8 cellular contexts compared by ENCODE assay signal in genomic region chr11:65861165-65861505, GRCh38. TPM values are rescaled to one million over a fixed set of nuclear protein-coding genes. Genes with fewer than 3 reads are reported as not detected.
A peak's percentile ranks its signal among the peaks of the same experiment; 100 is the strongest.
DNase-seq lines count a peak whose midpoint lies in the region; ATAC-seq and TF ChIP-seq lines count a peak whose summit lies in the region.

No MANE protein-coding gene starts in this region.

- H3K4ac ChIP-seq in neuronal stem cell (ENCODE audit: low read length), result no peak overlapping the region

- peaks cover 25% of the 10 kb centered on the region for H3K4me1 Mint-ChIP-seq in Calu3 (ENCODE audit: low read depth, unreplicated experiment)

- H3K27me3 ChIP-seq in RWPE2 (ENCODE audit: insufficient read depth, poor library complexity, severe bottlenecking) (no peaks in the 10 kb centered on the region), esophagus (ENCODE audit: control insufficient read depth in 1 of 2, insufficient read depth in 2 of 2, low read length in 2 of 2) (no peaks in the 10 kb centered on the region), neuronal stem cell (ENCODE audit: control insufficient read depth in 3 of 3, insufficient read depth in 3 of 3, low read depth in 1 of 3, low read length in 3 of 3) (no peaks in the 10 kb centered on the region)

- peak overlapping the region; percentile 75 for H2AFZ ChIP-seq in neuronal stem cell (ENCODE audit: low read length)

- peak overlapping the region; percentile 97 for H3K4me3 ChIP-seq in RWPE2 (ENCODE audit: severe bottlenecking)
- peak overlapping the region; percentile 64 to 90 for H3K4me3 ChIP-seq in esophagus (ENCODE audit: low read depth in 1 of 2, low read length in 2 of 2)
- peak overlapping the region; percentile 83 to 92 for H3K4me3 ChIP-seq in neuronal stem cell (ENCODE audit: low read length in 2 of 2)

- H3K14ac ChIP-seq in neuronal stem cell (ENCODE audit: low read length), result peak overlapping the region; percentile 71

- WGBS in esophagus, 2 donors, result 5 to 11% methylated on average over 14 of the region's 14 CpGs
- WGBS in neuronal stem cell (ENCODE audit: extremely low coverage in 2 of 2, insufficient read length in 2 of 2, insufficient replicate concordance in 1 of 2), 2 donors, result no CpG with 5 or more reads among the region's 14 CpGs

- H3K18ac ChIP-seq in neuronal stem cell (ENCODE audit: low read length), result peak overlapping the region; percentile 93

- H3K79me1 ChIP-seq in neuronal stem cell (ENCODE audit: low read depth, low read length), result peaks cover 29% of the 10 kb centered on the region

- TF ChIP-seq CTCF in Calu3 (IDR thresholded peaks at IDR 0.05; ENCODE audit: unreplicated experiment) (no peak), RWPE2 (IDR thresholded peaks at IDR 0.05; ENCODE audit: poor library complexity, severe bottlenecking) (no peak)

- CTCF ChIA-PET in Calu3 (lab: Charles Lee), result interaction anchor here (1.0 to 1.5 kb wide), 3 partner anchors 24 to 29 kb away, joined by 4 to 7 read pairs (median 5); partner anchors contain the start of gene FIBP

- intact Hi-C loops in Calu3 (cut with micrococcal nuclease; ENCODE audit: unreplicated experiment), result no loop called here

- peak overlapping the region; percentile 95 for H3K23ac ChIP-seq in neuronal stem cell (ENCODE audit: low read depth, low read length, poor library complexity)

- peak overlapping the region; percentile 91 for H2BK120ac ChIP-seq in neuronal stem cell (ENCODE audit: low read depth, low read length)

- peaks cover 84% of the 10 kb centered on the region for H3K36me3 Mint-ChIP-seq in Calu3 (ENCODE audit: insufficient read depth, unreplicated experiment)

- H3K4me3 Mint-ChIP-seq in Calu3 (ENCODE audit: low read depth, unreplicated experiment), result peak overlapping the region; percentile 84

- H3K9ac ChIP-seq in neuronal stem cell (ENCODE audit: low read depth, low read length, poor library complexity), result peak overlapping the region; percentile 99

- H4K91ac ChIP-seq in neuronal stem cell (ENCODE audit: low read depth, low read length, poor library complexity), result no peak overlapping the region

- H3K4me2 ChIP-seq in neuronal stem cell (ENCODE audit: insufficient read depth, low read length, poor library complexity, severe bottlenecking), result peak overlapping the region; percentile 99

- H3K27ac ChIP-seq in RWPE2 (ENCODE audit: poor library complexity, severe bottlenecking), result peak overlapping the region; percentile 91
- peak overlapping the region; percentile 97 to 98 for H3K27ac ChIP-seq in esophagus (ENCODE audit: low read depth in 2 of 2, low read length in 1 of 2)
- no peak overlapping the region for H3K27ac ChIP-seq in neuronal stem cell (replicated peaks; ENCODE audit: low read length)

- peak overlapping the region; percentile 82 for H4K8ac ChIP-seq in neuronal stem cell (ENCODE audit: low read depth, low read length)

- H3K27ac Mint-ChIP-seq in Calu3 (ENCODE audit: unreplicated experiment), result peak overlapping the region; percentile 95

- peak overlapping the region; percentile 92 for H2AK5ac ChIP-seq in neuronal stem cell (ENCODE audit: low read depth, low read length)

- H2BK5ac ChIP-seq in neuronal stem cell (ENCODE audit: low read length), result peak overlapping the region; percentile 95

- no peaks in the 10 kb centered on the region for H3K27me3 Mint-ChIP-seq in Calu3 (ENCODE audit: unreplicated experiment)

- H3K9me3 ChIP-seq in RWPE2 (ENCODE audit: severe bottlenecking) (no peaks in the 10 kb centered on the region), esophagus (ENCODE audit: control insufficient read depth in 2 of 2, insufficient read depth in 1 of 2, low read depth in 1 of 2, low read length in 1 of 2) (no peaks in the 10 kb centered on the region), neuronal stem cell (replicated peaks in 1 of 2; ENCODE audit: control insufficient read depth in 2 of 2, insufficient read depth in 1 of 2, low read depth in 1 of 2, low read length in 2 of 2) (no peaks in the 10 kb centered on the region)

- ATAC-seq in RWPE2 (ENCODE audit: low read depth) (no peak), GM19463 (IDR thresholded peaks at IDR 0.05; ENCODE audit: unreplicated experiment) (no peak), GM19397 (IDR thresholded peaks at IDR 0.05; ENCODE audit: unreplicated experiment) (no peak)

- no TSS peak for BruUV-seq in Calu3 (replicated peaks; lab: Mats Ljungman, UMichigan)

- DNase-seq in Calu3, result no peak
- peak; percentile 49 for DNase-seq in RWPE2 (ENCODE audit: low spot score)
- DNase-seq in neuronal stem cell (ENCODE audit: low spot score), result no peak
- DNase-seq in activated CD4-positive, CD25-positive, alpha-beta regulatory T cell treated with anti-CD3 and anti-CD28 coated beads, Interleukin-2, amount 50 U/mL, for 72 hours, result no peak
- DNase-seq in COLO829 (ENCODE audit: low spot score), result no peak

- H3K36me3 ChIP-seq in RWPE2 (ENCODE audit: low read depth) (peaks cover 63% of the 10 kb centered on the region), esophagus (ENCODE audit: control insufficient read depth in 2 of 2, insufficient read depth in 2 of 2, low read length in 1 of 2) (peaks cover 0 to 34% of the 10 kb centered on the region in 2 donors), neuronal stem cell (replicated peaks in 1 of 2; ENCODE audit: control insufficient read depth in 2 of 2, insufficient read depth in 2 of 2, low read length in 2 of 2) (peaks cover 41 to 55% of the 10 kb centered on the region in 2 donors)

- H2BK12ac ChIP-seq in neuronal stem cell (ENCODE audit: low read length), result no peak overlapping the region

- H3K4me1 ChIP-seq in RWPE2 (ENCODE audit: insufficient read depth, poor library complexity, severe bottlenecking) (no peaks in the 10 kb centered on the region), esophagus (ENCODE audit: control insufficient read depth in 2 of 2, insufficient read depth in 2 of 2, low read length in 1 of 2) (peaks cover 0 to 14% of the 10 kb centered on the region in 2 donors), neuronal stem cell (ENCODE audit: control insufficient read depth in 2 of 2, insufficient read depth in 1 of 2, low read depth in 1 of 2, low read length in 2 of 2) (peaks cover 8 to 17% of the 10 kb centered on the region in 2 donors)

- H2BK15ac ChIP-seq in neuronal stem cell (ENCODE audit: low read length), result peak overlapping the region; percentile 96

- no peaks in the 10 kb centered on the region for H3K9me3 Mint-ChIP-seq in Calu3 (ENCODE audit: low read depth, unreplicated experiment)

RNA-seq across cellular contexts. Expression of gene MUS81, which starts 0.9 kb away (rescaled TPM):
- 50.8 and 67.6 TPM in 2 replicates for total RNA-seq in Calu3 (2022)
- polyA plus RNA-seq in esophagus, result 10 to 100 TPM; 32.1 to 48.0 TPM
- 25.3 TPM for polyA plus RNA-seq in neuronal stem cell (2013, experiment 1 of 2)
- polyA plus RNA-seq in neuronal stem cell (2013, experiment 2 of 2), result 26.7 TPM

RNA-seq across cellular contexts. Expression of gene CFL1, which starts 3.2 kb away (rescaled TPM):
- total RNA-seq in Calu3 (2022), result 955 and 963 TPM in 2 replicates
- polyA plus RNA-seq in esophagus, result 100 to 1,000 TPM; 361 to 694 TPM
- 860 TPM for polyA plus RNA-seq in neuronal stem cell (2013, experiment 1 of 2)
- 866 TPM for polyA plus RNA-seq in neuronal stem cell (2013, experiment 2 of 2)

RNA-seq across cellular contexts. Expression of gene EFEMP2, which starts 11.5 kb away (rescaled TPM):
- total RNA-seq in Calu3 (2022), result 3.4 and 3.8 TPM in 2 replicates
- polyA plus RNA-seq in esophagus, result 10 to 100 TPM in 1 of 2 donors, 1 to 10 TPM in 1; 9.2 to 13.1 TPM
- polyA plus RNA-seq in neuronal stem cell (2013, experiment 1 of 2), result 44.5 TPM
- polyA plus RNA-seq in neuronal stem cell (2013, experiment 2 of 2), result 44.0 TPM

RNA-seq across cellular contexts. Expression of gene CTSW, which starts 18.5 kb away (rescaled TPM):
- not detected in 2 replicates for total RNA-seq in Calu3 (2022)
- 1 to 10 TPM; 1.3 to 1.7 TPM for polyA plus RNA-seq in esophagus
- polyA plus RNA-seq in neuronal stem cell (2013, experiment 1 of 2), result not detected
- not detected for polyA plus RNA-seq in neuronal stem cell (2013, experiment 2 of 2)

RNA-seq across cellular contexts. Expression of gene FIBP, which starts 27.1 kb away (rescaled TPM):
- 75.8 and 79.2 TPM in 2 replicates for total RNA-seq in Calu3 (2022)
- 10 to 100 TPM; 20.7 to 38.1 TPM for polyA plus RNA-seq in esophagus
- polyA plus RNA-seq in neuronal stem cell (2013, experiment 1 of 2), result 53.9 TPM
- 51.6 TPM for polyA plus RNA-seq in neuronal stem cell (2013, experiment 2 of 2)
